In genomic region chr2:168939061-168939460, GRCh38 we compare ENCODE assay signal across 38 cellular contexts. TPM values are rescaled to one million over a fixed set of nuclear protein-coding genes. Genes with fewer than 3 reads are reported as not detected.
"Had no signal": no experiment of that assay in that cellular context is flagged by ENCODE, and none has a peak within 500 bp of the region (broad histone marks: within the 10 kb centered on the region; RNA-seq: fewer than 3 reads in every experiment).

No MANE protein-coding gene starts in this region.

- FAIRE-seq: astrocyte, bronchial epithelial cell had no signal

- H3K9me3 ChIP-seq: adrenal gland, ascending aorta, body of pancreas, breast epithelium had no signal

- DNase-seq: activated effector memory CD4-positive, alpha-beta T cell treated with anti-CD3 and anti-CD28 coated beads, Interleukin-2, amount 50 U/mL, for 16 hours; activated effector memory CD4-positive, alpha-beta T cell treated with Interleukin-2 at 50 U/mL for 16 hours; activated gamma-delta T cell; activated gamma-delta T cell treated with Interleukin-2 at 50 U/mL for 16 hours; activated naive CD4-positive, alpha-beta T cell; activated naive CD4-positive, alpha-beta T cell treated with anti-CD3 and anti-CD28 coated beads for 36 hours; activated naive CD4-positive, alpha-beta T cell treated with anti-CD3 and anti-CD28 coated beads, Interleukin-2, amount 10 ng/mL, durations not matched to agents 7 days and 5 days; activated naive CD4-positive, alpha-beta T cell treated with anti-CD3 and anti-CD28 coated beads, Interleukin-2, amount 50 U/mL, for 16 hours; activated naive CD4-positive, alpha-beta T cell treated with Interleukin-2 at 50 U/mL for 16 hours; activated naive CD8-positive, alpha-beta T cell treated with anti-CD3 and anti-CD28 coated beads for 36 hours; activated naive CD8-positive, alpha-beta T cell treated with anti-CD3 and anti-CD28 coated beads, Interleukin-2, amount 10 ng/mL, durations not matched to agents 7 days and 5 days; activated naive CD8-positive, alpha-beta T cell treated with anti-CD3 and anti-CD28 coated beads, Interleukin-2, amount 50 U/mL, for 24 hours; activated T-cell treated with anti-CD3 and anti-CD28 coated beads, Interleukin-2, amount 50 U/mL, for 24 hours; activated T-cell treated with anti-CD3 and anti-CD28 coated beads, Interleukin-2, amount 50 U/mL, for 4 hours; activated T-cell treated with anti-CD3 and anti-CD28 coated beads, Interleukin-2, amount 50 U/mL, for 48 hours; activated T-cell treated with anti-CD3 and anti-CD28 coated beads, Interleukin-2, amount 50 U/mL, for 72 hours; adrenal gland; amniotic stem cell; amygdala; anterior cingulate cortex; aorta; body of pancreas; brain microvascular endothelial cell; caudate nucleus; central memory CD4-positive, alpha-beta T cell; cerebellar nuclear complex had no signal

- H3K36me3 ChIP-seq: adrenal gland, ascending aorta, brain microvascular endothelial cell, breast epithelium, cardiac muscle cell had no signal

- H3K4me1 ChIP-seq: adrenal gland, ascending aorta, body of pancreas, breast epithelium had no signal

- H3K27me3 ChIP-seq: adrenal gland, ascending aorta, body of pancreas, brain microvascular endothelial cell, breast epithelium, cardiac muscle cell had no signal

- H3K4me3 ChIP-seq: adrenal gland, ascending aorta, body of pancreas, breast epithelium, cardiac muscle cell had no signal

- H3K27ac ChIP-seq: adrenal gland, ascending aorta, body of pancreas, brain microvascular endothelial cell, breast epithelium, cardiac muscle cell had no signal

- ATAC-seq: activated naive CD8-positive, alpha-beta T cell treated with anti-CD3 and anti-CD28 coated beads, Interleukin-2, amount 50 U/mL, for 24 hours; body of pancreas had no signal

RNA-seq across cellular contexts. Expression of gene G6PC2, which starts 38.0 kb away (rescaled TPM):
- total RNA-seq: activated naive CD4-positive, alpha-beta T cell treated with anti-CD3 and anti-CD28 coated beads for 36 hours; activated naive CD4-positive, alpha-beta T cell treated with anti-CD3 and anti-CD28 coated beads, Interleukin-2, amount 50 U/mL, for 72 hours; activated naive CD8-positive, alpha-beta T cell treated with anti-CD3 and anti-CD28 coated beads for 36 hours; activated naive CD8-positive, alpha-beta T cell treated with anti-CD3 and anti-CD28 coated beads, Interleukin-2, amount 10 ng/mL, durations not matched to agents 7 days and 5 days; activated T-cell treated with anti-CD3 and anti-CD28 coated beads, Interleukin-2, amount 50 U/mL, for 4 hours; activated T-cell treated with anti-CD3 and anti-CD28 coated beads, Interleukin-2, amount 50 U/mL, for 72 hours; activated T-helper 1 cell treated with anti-CD3 and anti-CD28 coated beads, Interleukin-12 subunit alpha, Interleukin-12 subunit beta, Interleukin-2, Interleukin-4 antibody, amounts not matched to agents 30 ng/mL and 10 ng/mL and 1 ng/mL, durations not matched to agents 14 hours and 24 hours and 36 hours; activated T-helper 17 cell treated with anti-CD3 and anti-CD28 coated beads, Interleukin-2, amount 50 U/mL, for 72 hours; activated T-helper 2 cell treated with anti-CD3 and anti-CD28 coated beads, Interferon-gamma antibody, Interleukin-2, Interleukin-4, amounts not matched to agents 10 μg/mL and 5 μg/mL and 100 μg/mL, durations not matched to agents 14 hours and 24 hours and 36 hours; adrenal gland; ascending aorta; astrocyte; breast epithelium; bronchial epithelial cell; cardiac muscle cell; cardiac septum; cerebellum; chondrocyte had no signal
- polyA plus RNA-seq: aorta, cardiac muscle cell had no signal

RNA-seq across cellular contexts. Expression of gene SPC25, which starts 48.8 kb away (rescaled TPM):
- total RNA-seq: ascending aorta, body of pancreas, bronchial epithelial cell had no signal
